ENCODE assay signal across 8 cellular contexts in genomic region chr19:45428385-45429231, GRCh38. TPM values are rescaled to one million over a fixed set of nuclear protein-coding genes. Genes with fewer than 3 reads are reported as not detected.
DNase-seq lines count a peak whose midpoint lies in the region; TF ChIP-seq lines count a peak whose summit lies in the region.

No MANE protein-coding gene starts in this region.

- H3K4me3 ChIP-seq in mammary epithelial cell (replicated peaks in 1 of 3; ENCODE audit: insufficient read depth in 1 of 3, low read depth in 2 of 3, low read length in 3 of 3) (peak overlapping the region; percentile 29 to 53 (median 32)), kidney epithelial cell (ENCODE audit: low read depth, low read length) (peak overlapping the region; percentile 49), subcutaneous abdominal adipose tissue (ENCODE audit: low read depth in 1 of 5, low read length in 5 of 5) (peak overlapping the region; percentile 55 to 67 (median 62)), Karpas-422 (ENCODE audit: low read length) (no peak overlapping the region)

- 4% methylated on average over 29 of the region's 73 CpGs for WGBS in mammary epithelial cell (ENCODE audit: low coverage, missing lambda C conversion rate)

- intact Hi-C loops in mammary epithelial cell (cut with micrococcal nuclease): no loop called here

- H2AFZ ChIP-seq in mammary epithelial cell (ENCODE audit: low read depth, low read length) (peak overlapping the region; percentile 90), Karpas-422 (ENCODE audit: low read length) (no peak overlapping the region)

- in situ Hi-C loops in mammary epithelial cell (cut with MboI; ENCODE audit: low sequenced_read_pairs in 2 of 2): loop anchor here in 1 of 2 donors (10.0 kb wide), 1 partner anchor 46 kb away; no protein-coding TSS in a partner anchor

- H3K4me2 ChIP-seq in mammary epithelial cell (ENCODE audit: insufficient read depth, low read depth, low read length) (peak overlapping the region; percentile 91), Karpas-422 (ENCODE audit: low read depth, low read length, poor library complexity, severe bottlenecking) (no peak overlapping the region)

- H3K9me3 ChIP-seq in mammary epithelial cell (replicated peaks; ENCODE audit: insufficient read depth, low read length) (no peaks in the 10 kb centered on the region), subcutaneous abdominal adipose tissue (ENCODE audit: control insufficient read depth in 5 of 5, low read length in 5 of 5) (no peaks in the 10 kb centered on the region), Karpas-422 (ENCODE audit: low read length) (no peaks in the 10 kb centered on the region)

- H4K20me1 ChIP-seq in mammary epithelial cell (ENCODE audit: insufficient read depth, low read length) (no peaks in the 10 kb centered on the region), Karpas-422 (ENCODE audit: insufficient read depth, low read depth, low read length) (no peaks in the 10 kb centered on the region)

- H3K27me3 ChIP-seq in mammary epithelial cell (ENCODE audit: insufficient read depth, low read length): no peaks in the 10 kb centered on the region
- no peaks in the 10 kb centered on the region for H3K27me3 ChIP-seq in kidney epithelial cell (ENCODE audit: control insufficient read depth, insufficient read depth, low read length)
- H3K27me3 ChIP-seq in subcutaneous abdominal adipose tissue (ENCODE audit: control insufficient read depth in 5 of 5, insufficient read depth in 4 of 5, low read length in 5 of 5): no peaks in the 10 kb centered on the region
- H3K27me3 ChIP-seq in Karpas-422 (ENCODE audit: low read length): no peaks in the 10 kb centered on the region

- H3K27ac ChIP-seq in mammary epithelial cell (ENCODE audit: insufficient read depth, low read depth, low read length) (no peak overlapping the region), subcutaneous abdominal adipose tissue (ENCODE audit: low read depth, low read length) (no peak overlapping the region), Karpas-422 (ENCODE audit: low read length) (no peak overlapping the region)

- H3K36me3 ChIP-seq in mammary epithelial cell (ENCODE audit: insufficient read depth, low read length): no peaks in the 10 kb centered on the region
- no peaks in the 10 kb centered on the region for H3K36me3 ChIP-seq in kidney epithelial cell (ENCODE audit: control insufficient read depth, insufficient read depth, low read length)
- H3K36me3 ChIP-seq in subcutaneous abdominal adipose tissue (ENCODE audit: control insufficient read depth in 5 of 5, insufficient read depth in 5 of 5, low read length in 5 of 5): no peaks in the 10 kb centered on the region
- H3K36me3 ChIP-seq in Karpas-422 (ENCODE audit: insufficient read depth, low read length): no peaks in the 10 kb centered on the region

- peak overlapping the region; percentile 14 for H3K9ac ChIP-seq in mammary epithelial cell (ENCODE audit: insufficient read depth, low read length)
- H3K9ac ChIP-seq in subcutaneous abdominal adipose tissue (ENCODE audit: low read length in 5 of 5): peak overlapping the region in 4 of 5 donors; percentile 64 to 68 (median 65)
- no peak overlapping the region for H3K9ac ChIP-seq in Karpas-422 (ENCODE audit: low read length)

- peaks cover 28% of the 10 kb centered on the region for H3K4me1 ChIP-seq in mammary epithelial cell (ENCODE audit: insufficient read depth, low read length)
- peaks cover 6 to 35% (median 22%) of the 10 kb centered on the region in 5 donors for H3K4me1 ChIP-seq in subcutaneous abdominal adipose tissue (ENCODE audit: control insufficient read depth in 5 of 5, insufficient read depth in 5 of 5, low read length in 5 of 5)
- peaks cover 12% of the 10 kb centered on the region for H3K4me1 ChIP-seq in Karpas-422 (ENCODE audit: low read length)

- TF ChIP-seq CTCF in mammary epithelial cell (conservative IDR thresholded peaks at IDR 0.05 in 1 of 2, IDR thresholded peaks at IDR 0.05 in 1 of 2; ENCODE audit: extremely low read depth in 1 of 2, insufficient read depth in 1 of 2, low read depth in 1 of 2, low read length in 2 of 2) (peak in 1 of 2 donors; percentile 43), kidney epithelial cell (IDR thresholded peaks at IDR 0.05; ENCODE audit: insufficient read depth, low read length, poor library complexity, severe bottlenecking) (peak; percentile 28)

- no peaks in the 10 kb centered on the region for H3K79me2 ChIP-seq in mammary epithelial cell (ENCODE audit: insufficient read depth, low read length)
- no peaks in the 10 kb centered on the region; the same call in 1 of the 2 replicates for H3K79me2 ChIP-seq in Karpas-422 (ENCODE audit: low read length)

- CTCF ChIA-PET in mammary epithelial cell (lab: Charles Lee; ENCODE audit: low non-redundant PET): no interaction called here

- dilution Hi-C loops in mammary epithelial cell (cut with HindIII; ENCODE audit: low sequenced_read_pairs): no loop called here

- BruUV-seq in mammary epithelial cell (replicated peaks; lab: Mats Ljungman, UMichigan): no TSS peak

- H3K9me2 ChIP-seq in Karpas-422 (replicated peaks; ENCODE audit: insufficient read depth, low read length): no peaks in the 10 kb centered on the region

- DNase-seq in ELF-1 (ENCODE audit: low read depth, low spot score): peak; percentile 47
- DNase-seq in M059J (ENCODE audit: low read depth): peak; percentile 53
- DNase-seq in mammary epithelial cell: no peak
- no peak for DNase-seq in kidney epithelial cell (ENCODE audit: low read depth)
- no peak for DNase-seq in Karpas-422
- DNase-seq in RKO (ENCODE audit: low spot score): no peak
- no peak for DNase-seq in effector CD4-positive, alpha-beta T cell

RNA-seq across cellular contexts. Expression of gene ERCC1, which starts 4.9 kb away (rescaled TPM):
- 78.1 and 87.7 TPM in 2 replicates for total RNA-seq in M059J (2014; rRNA removed; shearing (Covaris generic))
- 100 to 1,000 TPM in 1 of 2 donors, 10 to 100 TPM in 1; 81.9 to 316 TPM for total RNA-seq in mammary epithelial cell
- polyA plus RNA-seq in mammary epithelial cell: 224 TPM
- polyA minus RNA-seq in mammary epithelial cell: 242 TPM
- total RNA-seq in kidney epithelial cell: 67.1 and 79.5 TPM in 2 replicates
- total RNA-seq in Karpas-422 (2014; rRNA removed; shearing (Covaris generic); ENCODE audit: low replicate concordance): 121 and 175 TPM in 2 replicates

RNA-seq across cellular contexts. Expression of gene POLR1G, which starts 22.2 kb away (rescaled TPM):
- 11.1 and 13.4 TPM in 2 replicates for total RNA-seq in M059J (2014; rRNA removed; shearing (Covaris generic))
- total RNA-seq in mammary epithelial cell (10 to 100 TPM; 11.7 to 16.9 TPM), kidney epithelial cell (18.0 and 24.4 TPM in 2 replicates)
- 15.0 TPM for polyA plus RNA-seq in mammary epithelial cell
- 12.6 TPM for polyA minus RNA-seq in mammary epithelial cell
- total RNA-seq in Karpas-422 (2014; rRNA removed; shearing (Covaris generic); ENCODE audit: low replicate concordance): 6.6 and 10.5 TPM in 2 replicates

RNA-seq across cellular contexts. Expression of gene PPP1R13L, which starts 23.7 kb away (rescaled TPM):
- total RNA-seq in M059J (2014; rRNA removed; shearing (Covaris generic)): 2.9 and 7.4 TPM in 2 replicates
- total RNA-seq in mammary epithelial cell (100 to 1,000 TPM in 1 of 2 donors, 10 to 100 TPM in 1; 75.8 to 254 TPM), kidney epithelial cell (30.9 and 34.5 TPM in 2 replicates)
- 77.1 TPM for polyA plus RNA-seq in mammary epithelial cell
- 84.7 TPM for polyA minus RNA-seq in mammary epithelial cell
- 1.0 and 1.1 TPM in 2 replicates for total RNA-seq in Karpas-422 (2014; rRNA removed; shearing (Covaris generic); ENCODE audit: low replicate concordance)

RNA-seq across cellular contexts. Expression of gene FOSB, which starts 39.2 kb away (rescaled TPM):
- total RNA-seq in M059J (2014; rRNA removed; shearing (Covaris generic)): 4.3 and 5.5 TPM in 2 replicates
- 10 to 100 TPM in 1 of 2 donors, 1 to 10 TPM in 1; 1.8 to 49.1 TPM for total RNA-seq in mammary epithelial cell
- polyA plus RNA-seq in mammary epithelial cell: 2.6 TPM
- 27.0 TPM for polyA minus RNA-seq in mammary epithelial cell
- total RNA-seq in kidney epithelial cell: 1.6 and 5.3 TPM in 2 replicates
- 2.5 and 4.0 TPM in 2 replicates for total RNA-seq in Karpas-422 (2014; rRNA removed; shearing (Covaris generic); ENCODE audit: low replicate concordance)

RNA-seq across cellular contexts. Expression of gene ERCC2, which starts 58.2 kb away (rescaled TPM):
- total RNA-seq in M059J (2014; rRNA removed; shearing (Covaris generic)): 30.6 and 51.7 TPM in 2 replicates
- total RNA-seq in mammary epithelial cell (10 to 100 TPM; 17.7 to 26.3 TPM), kidney epithelial cell (18.5 and 28.6 TPM in 2 replicates)
- 17.4 TPM for polyA plus RNA-seq in mammary epithelial cell
- polyA minus RNA-seq in mammary epithelial cell: 31.9 TPM
- 15.4 and 23.4 TPM in 2 replicates for total RNA-seq in Karpas-422 (2014; rRNA removed; shearing (Covaris generic); ENCODE audit: low replicate concordance)

Comparison
In these comparisons a context has a peak if more than half of its experiments do, and no peak if none do; other contexts are left out.
1. DNase-seq: peak in ELF-1 (single experiment) and M059J (single experiment); none in mammary epithelial cell (single experiment), kidney epithelial cell (single experiment), Karpas-422 (single experiment), RKO (single experiment) and effector CD4-positive, alpha-beta T cell (single experiment).